Comparison of ENCODE assay signal across 15 cellular contexts in genomic region chr14:100296106-100296651, GRCh38. TPM values are rescaled to one million over a fixed set of nuclear protein-coding genes. Genes with fewer than 3 reads are reported as not detected.
DNase-seq lines count a peak whose midpoint lies in the region; ATAC-seq and TF ChIP-seq lines count a peak whose summit lies in the region.
"Had no signal": no experiment of that assay in that cellular context is flagged by ENCODE, and none has a peak within 500 bp of the region (broad histone marks: within the 10 kb centered on the region; RNA-seq: fewer than 3 reads in every experiment).

No MANE protein-coding gene starts in this region.

- peaks cover 0 to 22% of the 10 kb centered on the region in 2 experiments; a peak in 2 of 3 replicates for H3K36me3 ChIP-seq in HEK293 (ENCODE audit: control insufficient read depth in 2 of 2, insufficient read depth in 1 of 2, low read length in 2 of 2)
- H3K36me3 ChIP-seq in mucosa of descending colon (ENCODE audit: low read depth) = no peaks in the 10 kb centered on the region

- H3K4me3 Mint-ChIP-seq in stimulated activated naive B cell treated with anti-CD40 and anti-IgM and Interleukin-4, amounts not matched to agents 10 μg/mL and 1 μg/mL and 100 μg/mL, for 72 hours = peak overlapping the region in 1 of 2 donors; percentile 17
- H3K4me3 Mint-ChIP-seq: activated CD4-positive, alpha-beta T cell treated with anti-CD3 and anti-CD28 coated beads, Interleukin-2, amount 10 ng/mL, durations not matched to agents 7 days and 5 days; T-helper 1 cell treated with Interleukin-12 subunit alpha and Interleukin-12 subunit beta and Interleukin-4 antibody, amounts not matched to agents 30 μg/mL and 1 μg/mL, for 36 hours had no signal

- intact Hi-C loops in mucosa of descending colon (cut with DNase I, micrococcal nuclease) = no loop called here

- TF ChIP-seq CTCF in HEK293 (tag by site-specific recombination; IDR thresholded peaks at IDR 0.05) = no peak
- no peak for TF ChIP-seq CTCF in NB4 (IDR thresholded peaks at IDR 0.05; ENCODE audit: low read depth, low read length)
- TF ChIP-seq CTCF in mucosa of descending colon (IDR thresholded peaks at IDR 0.05) = no peak

- POLR2A ChIA-PET in HEK293 (lab: Yijun Ruan, JAX) = no interaction called here

- H3K4me1 ChIP-seq in HEK293 (ENCODE audit: control insufficient read depth, insufficient read depth, low read length) (no peaks in the 10 kb centered on the region), mucosa of descending colon (ENCODE audit: low read depth) (no peaks in the 10 kb centered on the region)

- H3K27me3 Mint-ChIP-seq in stimulated activated naive B cell treated with anti-CD40 and anti-IgM and Interleukin-4, amounts not matched to agents 10 μg/mL and 1 μg/mL and 100 μg/mL, for 72 hours = no peaks in the 10 kb centered on the region
- H3K27me3 Mint-ChIP-seq: activated CD4-positive, alpha-beta T cell treated with anti-CD3 and anti-CD28 coated beads, Interleukin-2, amount 10 ng/mL, durations not matched to agents 7 days and 5 days had no signal

- H3K4me3 ChIP-seq in HEK293 (ENCODE audit: low read depth, low read length) (no peak overlapping the region), NB4 (ENCODE audit: low read depth, low read length) (no peak overlapping the region), mucosa of descending colon (no peak overlapping the region)

- peaks cover 2 to 13% of the 10 kb centered on the region in 2 donors for H3K36me3 Mint-ChIP-seq in stimulated activated naive B cell treated with anti-CD40 and anti-IgM and Interleukin-4, amounts not matched to agents 10 μg/mL and 1 μg/mL and 100 μg/mL, for 72 hours

- DNase-seq in NB4 (ENCODE audit: low read depth) (peak; percentile 80), islet precursor cell (peak; percentile 30), glomerular visceral epithelial cell (ENCODE audit: extremely low spot score) (no peak), mucosa of descending colon (no peak)
- no peak for DNase-seq in stimulated activated naive B cell treated with anti-CD40 and anti-IgM and Interleukin-4, amounts not matched to agents 10 μg/mL and 1 μg/mL and 100 μg/mL, for 72 hours
- DNase-seq in stimulated activated CD4-positive, alpha-beta T cell treated with anti-CD3 and anti-CD28 coated beads, Interleukin-1b, Interleukin-23, amount 100 ng/mL, for 48 hours = no peak
- no peak for DNase-seq in activated naive CD4-positive, alpha-beta T cell treated with Interleukin-2 at 50 U/mL for 16 hours
- DNase-seq: activated CD4-positive, alpha-beta T cell treated with anti-CD3 and anti-CD28 coated beads, Interleukin-2, amount 10 ng/mL, durations not matched to agents 7 days and 5 days; NCI-H1417 treated with DMSO at 0.1 percent for 48 hours; NCI-H524; stimulated activated CD4-positive, alpha-beta T cell treated with anti-CD3 and anti-CD28 coated beads, Interleukin-4, amount 100 ng/mL, for 24 hours; stimulated activated naive CD4-positive, alpha-beta T cell had no signal

- H3K4me1 Mint-ChIP-seq in stimulated activated naive B cell treated with anti-CD40 and anti-IgM and Interleukin-4, amounts not matched to agents 10 μg/mL and 1 μg/mL and 100 μg/mL, for 72 hours = peaks cover 49 to 64% of the 10 kb centered on the region in 2 donors
- H3K4me1 Mint-ChIP-seq: activated CD4-positive, alpha-beta T cell treated with anti-CD3 and anti-CD28 coated beads, Interleukin-2, amount 10 ng/mL, durations not matched to agents 7 days and 5 days had no signal

- H3K27ac Mint-ChIP-seq in stimulated activated naive B cell treated with anti-CD40 and anti-IgM and Interleukin-4, amounts not matched to agents 10 μg/mL and 1 μg/mL and 100 μg/mL, for 72 hours = peak overlapping the region; percentile 31
- H3K27ac Mint-ChIP-seq: activated CD4-positive, alpha-beta T cell treated with anti-CD3 and anti-CD28 coated beads, Interleukin-2, amount 10 ng/mL, durations not matched to agents 7 days and 5 days; T-helper 1 cell treated with Interleukin-12 subunit alpha and Interleukin-12 subunit beta and Interleukin-4 antibody, amounts not matched to agents 30 μg/mL and 1 μg/mL, for 36 hours had no signal

- CTCF ChIA-PET in HEK293 (lab: Yijun Ruan, JAX) = interaction anchor here (5.8 kb wide), 1 partner anchor 11 kb away, joined by 30 read pairs; no protein-coding TSS in a partner anchor

- no peak for ATAC-seq in stimulated activated naive B cell treated with anti-CD40 and anti-IgM and Interleukin-4, amounts not matched to agents 10 μg/mL and 1 μg/mL and 100 μg/mL, for 72 hours (replicated peaks)
- ATAC-seq in mucosa of descending colon = no peak

- no peak for TF ChIP-seq POLR2A in NB4 (IDR thresholded peaks at IDR 0.05; ENCODE audit: extremely low read depth, insufficient read length)

- H3K9me3 ChIP-seq in HEK293 (ENCODE audit: control insufficient read depth, insufficient read depth, low read depth, low read length) = no peaks in the 10 kb centered on the region
- H3K9me3 ChIP-seq in mucosa of descending colon = no peaks in the 10 kb centered on the region

- H3K27ac ChIP-seq in HEK293 (ENCODE audit: extremely low read depth, low read depth, low read length) = no peak overlapping the region

- H3K9me3 Mint-ChIP-seq in stimulated activated naive B cell treated with anti-CD40 and anti-IgM and Interleukin-4, amounts not matched to agents 10 μg/mL and 1 μg/mL and 100 μg/mL, for 72 hours = no peaks in the 10 kb centered on the region
- H3K9me3 Mint-ChIP-seq: activated CD4-positive, alpha-beta T cell treated with anti-CD3 and anti-CD28 coated beads, Interleukin-2, amount 10 ng/mL, durations not matched to agents 7 days and 5 days; T-helper 1 cell treated with Interleukin-12 subunit alpha and Interleukin-12 subunit beta and Interleukin-4 antibody, amounts not matched to agents 30 μg/mL and 1 μg/mL, for 36 hours had no signal

TF ChIP-seq in HEK293, 187 proteins besides CTCF, POLR2A, EP300 and RAD21:
- TF ChIP-seq ZNF121 (tag by site-specific recombination; IDR thresholded peaks at IDR 0.05) = peak; percentile 62; the same call in 1 of the 2 replicates
- no peak for TF ChIP-seq ZNF791 (tag by site-specific recombination; IDR thresholded peaks at IDR 0.05)

RNA-seq across cellular contexts. Expression of gene SLC25A29, which starts 10.1 kb away (rescaled TPM):
- 10 to 100 TPM; 19.6 to 28.2 (median 28.1) TPM for total RNA-seq in mucosa of descending colon

RNA-seq across cellular contexts. Expression of gene SLC25A47, which starts 27.0 kb away (rescaled TPM):
- under 1 TPM in 1 of 3 donors, not detected in 2; 0.17 TPM for total RNA-seq in mucosa of descending colon
- total RNA-seq: activated CD4-positive, alpha-beta T cell treated with anti-CD3 and anti-CD28 coated beads, Interleukin-2, amount 10 ng/mL, durations not matched to agents 7 days and 5 days; H1 had no signal

RNA-seq across cellular contexts. Expression of gene YY1, which starts 57.2 kb away (rescaled TPM):
- 10 to 100 TPM; 60.8 to 78.7 (median 72.9) TPM for total RNA-seq in mucosa of descending colon

Comparison
In these comparisons a context has a peak if more than half of its experiments do, and no peak if none do; other contexts are left out.
1. DNase-seq: peak in NB4 (single experiment) and islet precursor cell (single experiment); none in stimulated activated naive B cell treated with anti-CD40 and anti-IgM and Interleukin-4, amounts not matched to agents 10 μg/mL and 1 μg/mL and 100 μg/mL, for 72 hours (single experiment), stimulated activated CD4-positive, alpha-beta T cell treated with anti-CD3 and anti-CD28 coated beads, Interleukin-1b, Interleukin-23, amount 100 ng/mL, for 48 hours (single experiment), glomerular visceral epithelial cell (single experiment), mucosa of descending colon (0 of 3) and activated naive CD4-positive, alpha-beta T cell treated with Interleukin-2 at 50 U/mL for 16 hours (single experiment).